13 cellular contexts compared by ENCODE assay signal in genomic region chr6:134253681-134254080, GRCh38.
DNase-seq lines count a peak whose midpoint lies in the region; ATAC-seq and TF ChIP-seq lines count a peak whose summit lies in the region.
"Had no signal": no experiment of that assay in that cellular context is flagged by ENCODE, and none has a peak within 500 bp of the region (broad histone marks: within the 10 kb centered on the region; RNA-seq: fewer than 3 reads in every experiment).

No MANE protein-coding gene starts in this region.

- no peaks in the 10 kb centered on the region for H3K79me2 ChIP-seq in trophoblast cell (ENCODE audit: control insufficient read depth, insufficient read depth, low read length, poor library complexity)

- intact Hi-C loops in CD4-positive, alpha-beta T cell (cut with DNase I, micrococcal nuclease), result loop anchor here in 1 of 2 experiments (2.0 kb wide), 1 partner anchor 15 kb away; no protein-coding TSS in a partner anchor

- no peak overlapping the region for H2BK12ac ChIP-seq in trophoblast cell (ENCODE audit: low read length)

- no peaks in the 10 kb centered on the region for H3K36me3 ChIP-seq in trophoblast cell (ENCODE audit: control insufficient read depth in 1 of 2, insufficient read depth in 2 of 2, low read length in 2 of 2)
- H3K36me3 ChIP-seq: SJCRH30 had no signal

- H3K23ac ChIP-seq in trophoblast cell (ENCODE audit: low read length), result no peak overlapping the region

- TF ChIP-seq CTCF in retinal pigment epithelial cell (conservative IDR thresholded peaks at IDR 0.05; ENCODE audit: low read depth, low read length) (no peak), RWPE1 (conservative IDR thresholded peaks at IDR 0.05; ENCODE audit: low read depth) (no peak)
- TF ChIP-seq CTCF in CD4-positive, alpha-beta T cell (IDR thresholded peaks at IDR 0.05), result no peak

- peaks cover 22% of the 10 kb centered on the region for H3K4me1 Mint-ChIP-seq in CD4-positive, alpha-beta T cell (ENCODE audit: low read depth)

- ATAC-seq in CD4-positive, alpha-beta T cell (ENCODE audit: poor library complexity), result no peak

- H3K9ac ChIP-seq in trophoblast cell (ENCODE audit: low read length), result no peak overlapping the region

- H3K4me1 ChIP-seq in trophoblast cell (ENCODE audit: control insufficient read depth in 1 of 2, insufficient read depth in 2 of 2, low read length in 2 of 2), result no peaks in the 10 kb centered on the region
- H3K4me1 ChIP-seq: SJCRH30 had no signal

- in situ Hi-C loops in G401 (cut with HindIII; ENCODE audit: low sequenced_read_pairs), result no loop called here

- H2BK5ac ChIP-seq in trophoblast cell (ENCODE audit: low read depth, low read length, poor library complexity), result no peak overlapping the region

- no peak overlapping the region for H3K18ac ChIP-seq in trophoblast cell (ENCODE audit: low read length)

- H3K27ac Mint-ChIP-seq in CD4-positive, alpha-beta T cell, result no peak overlapping the region
- H3K27ac Mint-ChIP-seq: activated CD4-positive, alpha-beta T cell treated with anti-CD3 and anti-CD28 coated beads, Interleukin-2, amount 10 ng/mL, durations not matched to agents 24 days and 14 days; activated naive CD4-positive, alpha-beta T cell treated with anti-CD3 and anti-CD28 coated beads, Interleukin-2, amount 10 ng/mL, durations not matched to agents 7 days and 5 days had no signal

- no CpG with 5 or more reads among the region's 7 CpGs for WGBS in trophoblast cell (ENCODE audit: extremely low coverage, insufficient coverage, insufficient read length)

- H3K27ac ChIP-seq in angular gyrus (ENCODE audit: low read depth, low read length) (peak overlapping the region; percentile 34), trophoblast cell (ENCODE audit: low read depth, low read length) (no peak overlapping the region), RWPE1 (no peak overlapping the region)
- H3K27ac ChIP-seq in CD4-positive, alpha-beta T cell (ENCODE audit: low read depth, low read length), result no peak overlapping the region
- H3K27ac ChIP-seq: SJCRH30 had no signal

- no peaks in the 10 kb centered on the region for H3K79me1 ChIP-seq in trophoblast cell (ENCODE audit: low read length)

- H4K91ac ChIP-seq in trophoblast cell (ENCODE audit: low read depth, low read length), result no peak overlapping the region

- no peaks in the 10 kb centered on the region for H3K27me3 Mint-ChIP-seq in CD4-positive, alpha-beta T cell
- H3K27me3 Mint-ChIP-seq: activated CD4-positive, alpha-beta T cell treated with anti-CD3 and anti-CD28 coated beads, Interleukin-2, amount 10 ng/mL, durations not matched to agents 24 days and 14 days; activated naive CD4-positive, alpha-beta T cell treated with anti-CD3 and anti-CD28 coated beads, Interleukin-2, amount 10 ng/mL, durations not matched to agents 7 days and 5 days had no signal

- H3K36me3 Mint-ChIP-seq in CD4-positive, alpha-beta T cell (ENCODE audit: low read depth), result no peaks in the 10 kb centered on the region

- H4K8ac ChIP-seq in trophoblast cell (ENCODE audit: low read depth, low read length), result no peak overlapping the region

- CTCF ChIA-PET in RWPE1 (lab: Yijun Ruan, JAX), result interaction anchor here (0.7 kb wide), 1 partner anchor 87 kb away, joined by 3 read pairs; no protein-coding TSS in a partner anchor
- CTCF ChIA-PET in CD4-positive, alpha-beta T cell (lab: Charles Lee), result no interaction called here

- peaks cover 1% of the 10 kb centered on the region for H3K9me3 ChIP-seq in trophoblast cell (ENCODE audit: insufficient read depth, low read depth, low read length)
- no peaks in the 10 kb centered on the region for H3K9me3 ChIP-seq in CD4-positive, alpha-beta T cell (ENCODE audit: control insufficient read depth, low read length)
- H3K9me3 ChIP-seq: SJCRH30 had no signal

- H2AFZ ChIP-seq in trophoblast cell (ENCODE audit: insufficient read depth, low read length, poor library complexity), result no peak overlapping the region

- H3K4me3 Mint-ChIP-seq in CD4-positive, alpha-beta T cell, result no peak overlapping the region
- H3K4me3 Mint-ChIP-seq: activated CD4-positive, alpha-beta T cell treated with anti-CD3 and anti-CD28 coated beads, Interleukin-2, amount 10 ng/mL, durations not matched to agents 24 days and 14 days; activated naive CD4-positive, alpha-beta T cell treated with anti-CD3 and anti-CD28 coated beads, Interleukin-2, amount 10 ng/mL, durations not matched to agents 7 days and 5 days had no signal

- H3K4me3 ChIP-seq in retinal pigment epithelial cell (ENCODE audit: low read length) (no peak overlapping the region), trophoblast cell (ENCODE audit: low read depth, low read length) (no peak overlapping the region)
- H3K4me3 ChIP-seq: SJCRH30 had no signal

- H3K9me3 Mint-ChIP-seq in CD4-positive, alpha-beta T cell, result no peaks in the 10 kb centered on the region
- H3K9me3 Mint-ChIP-seq: activated naive CD4-positive, alpha-beta T cell treated with anti-CD3 and anti-CD28 coated beads, Interleukin-2, amount 10 ng/mL, durations not matched to agents 7 days and 5 days had no signal

- no peak overlapping the region for H3K4me2 ChIP-seq in trophoblast cell (ENCODE audit: low read length)

- DNase-seq in G401 (ENCODE audit: low spot score) (peak; percentile 72), hypothalamus (lab: John Stamatoyannopoulos, UW) (peak in 27 of 51 donors; percentile 12 to 67 (median 37)), retinal pigment epithelial cell (ENCODE audit: low read depth) (peak; percentile 75), trophoblast cell (no peak), RWPE1 (ENCODE audit: low spot score) (no peak)
- no peak for DNase-seq in stimulated activated CD4-positive, alpha-beta T cell treated with anti-CD3 and anti-CD28 coated beads, Interleukin-4, amount 100 ng/mL, for 4 hours
- no peak for DNase-seq in CD4-positive, alpha-beta T cell
- DNase-seq: activated CD4-positive, alpha-beta T cell treated with anti-CD3 and anti-CD28 coated beads, Interleukin-2, amount 10 ng/mL, durations not matched to agents 24 days and 14 days; activated naive CD4-positive, alpha-beta T cell treated with anti-CD3 and anti-CD28 coated beads, Interleukin-2, amount 10 ng/mL, durations not matched to agents 7 days and 5 days; Karpas-422; NCI-H446 treated with DMSO at 0.1 percent for 48 hours; SJCRH30 had no signal

- no peak overlapping the region for H3K4ac ChIP-seq in trophoblast cell (ENCODE audit: low read depth, low read length)

- H2AK5ac ChIP-seq in trophoblast cell (ENCODE audit: low read length), result no peak overlapping the region

- POLR2A ChIA-PET in RWPE1 (lab: Yijun Ruan, JAX; ENCODE audit: low non-redundant PET), result no interaction called here
- POLR2A ChIA-PET in CD4-positive, alpha-beta T cell (lab: Charles Lee), result interaction anchor here (1.0 kb wide), 1 partner anchor 10 kb away, joined by 3 read pairs; no protein-coding TSS in a partner anchor

- no peak overlapping the region for H3K14ac ChIP-seq in trophoblast cell (ENCODE audit: low read length)

- H3K27me3 ChIP-seq in trophoblast cell (ENCODE audit: insufficient read depth, low read length), result no peaks in the 10 kb centered on the region
- H3K27me3 ChIP-seq in CD4-positive, alpha-beta T cell (ENCODE audit: control insufficient read depth, insufficient read depth, low read length), result no peaks in the 10 kb centered on the region
- H3K27me3 ChIP-seq: SJCRH30 had no signal

- no peak overlapping the region for H4K12ac ChIP-seq in trophoblast cell (ENCODE audit: low read depth, low read length)

- H2BK120ac ChIP-seq in trophoblast cell (ENCODE audit: insufficient read depth, low read length, poor library complexity), result no peak overlapping the region

Comparison
In these comparisons a context has a peak if more than half of its experiments do, and no peak if none do; other contexts are left out.
1. DNase-seq: peak in G401 (single experiment), hypothalamus (27 of 51) and retinal pigment epithelial cell (single experiment); none in stimulated activated CD4-positive, alpha-beta T cell treated with anti-CD3 and anti-CD28 coated beads, Interleukin-4, amount 100 ng/mL, for 4 hours (0 of 2), trophoblast cell (0 of 2), RWPE1 (single experiment) and CD4-positive, alpha-beta T cell (0 of 10).